Comparison of ENCODE assay signal across 1 cellular context in genomic region chr15:40943764-40944365, GRCh38.
TF ChIP-seq lines count a peak whose summit lies in the region.

No MANE protein-coding gene starts in this region.

TF ChIP-seq in H1, 55 proteins besides CTCF, POLR2A, EP300 and RAD21:
- TF ChIP-seq TEAD4 (IDR thresholded peaks at IDR 0.05; ENCODE audit: low read depth, low read length) (no peak), SAP30 (IDR thresholded peaks at IDR 0.05; ENCODE audit: insufficient read depth, insufficient replicate concordance, low read length) (no peak), NANOG (IDR thresholded peaks at IDR 0.05; ENCODE audit: insufficient read depth, low read depth, low read length, poor library complexity, severe bottlenecking) (no peak), FOSL1 (IDR thresholded peaks at IDR 0.05; ENCODE audit: insufficient read depth, low read depth, low read length) (no peak), MAX (IDR thresholded peaks at IDR 0.05) (no peak), CHD2 (IDR thresholded peaks at IDR 0.05; ENCODE audit: low read length) (no peak), TAF1 (IDR thresholded peaks at IDR 0.05; ENCODE audit: low read depth, low read length) (no peak), SRF (IDR thresholded peaks at IDR 0.05; ENCODE audit: low read depth, low read length) (no peak)
